ENCODE assay signal across 18 cellular contexts in genomic region chr9:134236935-134237629, GRCh38.
"Had no signal": no experiment of that assay in that cellular context is flagged by ENCODE, and none has a peak within 500 bp of the region (broad histone marks: within the 10 kb centered on the region; RNA-seq: fewer than 3 reads in every experiment).

No MANE protein-coding gene starts in this region.

- H3K4me3 ChIP-seq: left ventricle myocardium inferior, psoas muscle, sigmoid colon, spleen, tibial nerve, uterus had no signal

- ATAC-seq: naive thymus-derived CD8-positive, alpha-beta T cell; psoas muscle; stimulated activated effector memory CD8-positive, alpha-beta T cell treated with anti-CD3 and anti-CD28 coated beads, Interleukin-12 subunit alpha, Interleukin-12 subunit beta, amount 100 ng/mL, for 72 hours; stimulated activated naive CD8-positive, alpha-beta T cell treated with anti-CD3 and anti-CD28 coated beads, Interleukin-15, amount 100 ng/mL, for 72 hours had no signal

- H3K27me3 ChIP-seq: tibial nerve, uterus had no signal

- H3K36me3 ChIP-seq: left ventricle myocardium inferior, neutrophil, sigmoid colon, spleen, tibial nerve, uterus had no signal

- H3K4me1 ChIP-seq: parathyroid adenoma, psoas muscle, sigmoid colon, uterus had no signal

- H3K9ac ChIP-seq: parathyroid adenoma had no signal

- DNase-seq: hypothalamus; immature natural killer cell; left ventricle myocardium inferior; naive thymus-derived CD8-positive, alpha-beta T cell; occipital lobe; psoas muscle; sigmoid colon; small intestine; spleen; stimulated activated CD4-positive, alpha-beta T cell treated with anti-CD3 and anti-CD28 coated beads, Interleukin-4, amount 100 ng/mL, for 24 hours; stimulated activated naive CD4-positive, alpha-beta T cell; stimulated activated naive CD8-positive, alpha-beta T cell treated with anti-CD3 and anti-CD28 coated beads, Interleukin-15, amount 100 ng/mL, for 72 hours; substantia nigra; uterus had no signal

- H3K9me3 ChIP-seq: left ventricle myocardium inferior, neutrophil, psoas muscle, sigmoid colon, spleen, tibial nerve, uterus had no signal

- H2AFZ ChIP-seq: parathyroid adenoma had no signal

- H3K27ac ChIP-seq: left ventricle myocardium inferior, neutrophil, parathyroid adenoma, psoas muscle, sigmoid colon, uterus had no signal
